ENCODE assay signal across 16 cellular contexts in genomic region chr15:93485438-93485837, GRCh38.
A peak's percentile ranks its signal among the peaks of the same experiment; 100 is the strongest.
DNase-seq lines count a peak whose midpoint lies in the region; ATAC-seq and TF ChIP-seq lines count a peak whose summit lies in the region.
"Had no signal": no experiment of that assay in that cellular context is flagged by ENCODE, and none has a peak within 500 bp of the region (broad histone marks: within the 10 kb centered on the region; RNA-seq: fewer than 3 reads in every experiment).

No MANE protein-coding gene starts in this region.

- DNase-seq in coronary artery (ENCODE audit: low spot score) (no peak), heart right ventricle (peak in 1 of 2 donors; percentile 35), aorta (no peak), DMS79 treated with DMSO at 0.1 percent for 48 hours (lab: John Stamatoyannopoulos, UW) (no peak), MG63 (no peak)
- DNase-seq: Caco-2; CD4-positive, CD25-positive, alpha-beta regulatory T cell; DMS153; EL; KBM-7; NCI-H1694; NCI-H524 treated with DMSO at 0.1 percent for 48 hours; SHP77 had no signal

- H3K4me1 ChIP-seq in heart right ventricle: peaks cover 0 to 23% (median 8%) of the 10 kb centered on the region in 9 donors
- no peaks in the 10 kb centered on the region for H3K4me1 ChIP-seq in rectal smooth muscle tissue (ENCODE audit: control insufficient read depth, insufficient read depth, low read length)
- peaks cover 0 to 2% of the 10 kb centered on the region in 2 donors for H3K4me1 ChIP-seq in aorta (ENCODE audit: control insufficient read depth in 1 of 2, insufficient read depth in 2 of 2, low read length in 2 of 2)
- H3K4me1 ChIP-seq: Caco-2 had no signal

- peak; percentile 6 to 68 (median 50) for ATAC-seq in heart right ventricle
- peak; percentile 55 for ATAC-seq in aorta (ENCODE audit: low FRiP score)
- no peak for ATAC-seq in GM19397 (IDR thresholded peaks at IDR 0.05; ENCODE audit: unreplicated experiment)
- ATAC-seq: Panc1 had no signal

- H3K27ac ChIP-seq in coronary artery: peak overlapping the region; percentile 55 to 84
- H3K27ac ChIP-seq in heart right ventricle: peak overlapping the region in 6 of 10 donors; percentile 11 to 82 (median 70)
- H3K27ac ChIP-seq in rectal smooth muscle tissue (ENCODE audit: low read depth, low read length): peak overlapping the region; percentile 40
- no peak overlapping the region for H3K27ac ChIP-seq in aorta (ENCODE audit: low read depth in 1 of 2, low read length in 2 of 2)

- no peak overlapping the region for H3K9ac ChIP-seq in rectal smooth muscle tissue (ENCODE audit: low read length)

- no peaks in the 10 kb centered on the region for H3K27me3 ChIP-seq in heart right ventricle
- H3K27me3 ChIP-seq in rectal smooth muscle tissue (ENCODE audit: control insufficient read depth, insufficient read depth, low read length): no peaks in the 10 kb centered on the region
- H3K27me3 ChIP-seq in aorta (ENCODE audit: control insufficient read depth in 1 of 2, insufficient read depth in 2 of 2, low read length in 1 of 2): no peaks in the 10 kb centered on the region
- H3K27me3 ChIP-seq in MG63: no peaks in the 10 kb centered on the region

- intact Hi-C loops in heart right ventricle (cut with DNase I) (loop anchor here in 1 of 10 donors (10.0 kb wide), 1 partner anchor 401 kb away; the partner anchor contains the start of gene RGMA), aorta (cut with DNase I) (no loop called here)

- no peaks in the 10 kb centered on the region for H3K36me3 ChIP-seq in heart right ventricle
- no peaks in the 10 kb centered on the region for H3K36me3 ChIP-seq in rectal smooth muscle tissue (ENCODE audit: control insufficient read depth, insufficient read depth, low read length)
- no peaks in the 10 kb centered on the region for H3K36me3 ChIP-seq in aorta (ENCODE audit: control insufficient read depth in 1 of 2, insufficient read depth in 2 of 2, low read length in 1 of 2)
- no peaks in the 10 kb centered on the region for H3K36me3 ChIP-seq in MG63

- 68 to 73% methylated on average over 5 of the region's 5 CpGs for WGBS in heart right ventricle, 2 donors
- WGBS in aorta, 2 donors: 47 to 65% methylated on average over 5 of the region's 5 CpGs

- no peak for TF ChIP-seq CTCF in coronary artery (IDR thresholded peaks at IDR 0.05)
- TF ChIP-seq CTCF in heart right ventricle (IDR thresholded peaks at IDR 0.05): no peak

- H3K9me3 ChIP-seq in heart right ventricle (no peaks in the 10 kb centered on the region), aorta (ENCODE audit: control insufficient read depth, low read length) (no peaks in the 10 kb centered on the region), MG63 (no peaks in the 10 kb centered on the region)
- H3K9me3 ChIP-seq: Caco-2 had no signal

- H3K4me3 ChIP-seq in coronary artery (peak overlapping the region; percentile 57), heart right ventricle (no peak overlapping the region), rectal smooth muscle tissue (ENCODE audit: low read length) (no peak overlapping the region), aorta (ENCODE audit: low read length in 2 of 2) (no peak overlapping the region), MG63 (no peak overlapping the region)

Comparison
In these comparisons a context has a peak if more than half of its experiments do, and no peak if none do; other contexts are left out.
1. H3K27ac ChIP-seq: peak in coronary artery (2 of 2), heart right ventricle (6 of 10) and rectal smooth muscle tissue (single experiment); none in aorta (0 of 2).